Comparison of ENCODE assay signal across 8 cellular contexts in genomic region chr10:33635967-33636366, GRCh38.
"Had no signal": no experiment of that assay in that cellular context is flagged by ENCODE, and none has a peak within 500 bp of the region (broad histone marks: within the 10 kb centered on the region; RNA-seq: fewer than 3 reads in every experiment).

No MANE protein-coding gene starts in this region.

- H3K4me1 ChIP-seq: HAP-1 had no signal

- H3K9me3 Mint-ChIP-seq: HFFc6 had no signal

- H3K9me3 ChIP-seq: HAP-1 had no signal

- H3K4me3 ChIP-seq: HAP-1 had no signal

- H3K36me3 ChIP-seq: HAP-1 had no signal

- DNase-seq: GOT3, H7, HFFc6 had no signal

- H3K4me3 Mint-ChIP-seq: HFFc6, IgD-negative memory B cell had no signal

- H3K4me1 Mint-ChIP-seq: IgD-negative memory B cell had no signal

- H3K36me3 Mint-ChIP-seq: IgD-negative memory B cell had no signal

- H3K27ac ChIP-seq: HL-60 had no signal

- H3K27ac Mint-ChIP-seq: HFFc6, IgD-negative memory B cell had no signal

- ATAC-seq: HCT116, HepG2 had no signal

- H3K27me3 Mint-ChIP-seq: IgD-negative memory B cell had no signal
